Comparison of ENCODE assay signal across 8 cellular contexts in genomic region chr7:74203157-74203556, GRCh38. TPM values are rescaled to one million over a fixed set of nuclear protein-coding genes. Genes with fewer than 3 reads are reported as not detected.
DNase-seq lines count a peak whose midpoint lies in the region; ATAC-seq lines count a peak whose summit lies in the region.

No MANE protein-coding gene starts in this region.

- peak; percentile 63 for DNase-seq in DMS53 (lab: John Stamatoyannopoulos, UW)
- DNase-seq in Karpas-422, result peak; percentile 85
- peak; percentile 10 for DNase-seq in amniotic stem cell (lab: John Stamatoyannopoulos, UW)
- DNase-seq in left kidney (ENCODE audit: low read depth, low spot score), result peak; percentile 64
- DNase-seq in T-helper 9 cell, result no peak
- no peak for DNase-seq in NCI-H1092 treated with DMSO at 0.1 percent for 48 hours (lab: John Stamatoyannopoulos, UW)
- DNase-seq in NCI-H2029 (lab: John Stamatoyannopoulos, UW), result no peak

- H3K4me3 ChIP-seq in Karpas-422 (ENCODE audit: low read length), result no peak overlapping the region

- H3K9me3 ChIP-seq in Karpas-422 (ENCODE audit: low read length), result no peaks in the 10 kb centered on the region

- no peaks in the 10 kb centered on the region for H3K9me2 ChIP-seq in Karpas-422 (replicated peaks; ENCODE audit: insufficient read depth, low read length)

- H3K27me3 ChIP-seq in Karpas-422 (ENCODE audit: low read length), result no peaks in the 10 kb centered on the region

- H2AFZ ChIP-seq in Karpas-422 (ENCODE audit: low read length), result no peak overlapping the region

- no peak overlapping the region for H3K9ac ChIP-seq in Karpas-422 (ENCODE audit: low read length)

- 0 out of 2 replicates have a peak, but pooled peaks cover 2% of the 10 kb centered on the region for H4K20me1 ChIP-seq in Karpas-422 (ENCODE audit: insufficient read depth, low read depth, low read length)

- no peak overlapping the region for H3K27ac ChIP-seq in Karpas-422 (ENCODE audit: low read length)

- ATAC-seq in GM18870 (IDR thresholded peaks at IDR 0.05; ENCODE audit: unreplicated experiment), result no peak

- no peaks in the 10 kb centered on the region for H3K79me2 ChIP-seq in Karpas-422 (ENCODE audit: low read length)

- H3K4me1 ChIP-seq in Karpas-422 (ENCODE audit: low read length), result peaks cover 24% of the 10 kb centered on the region

- H3K36me3 ChIP-seq in Karpas-422 (ENCODE audit: insufficient read depth, low read length), result no peaks in the 10 kb centered on the region

- no peak overlapping the region for H3K4me2 ChIP-seq in Karpas-422 (ENCODE audit: low read depth, low read length, poor library complexity, severe bottlenecking)

RNA-seq across cellular contexts. Expression of gene LAT2, which starts 6.6 kb away (rescaled TPM):
- 2.3 and 10.5 TPM in 2 replicates for total RNA-seq in Karpas-422 (2014; rRNA removed; shearing (Covaris generic); ENCODE audit: low replicate concordance)

RNA-seq across cellular contexts. Expression of gene EIF4H, which starts 29.0 kb away (rescaled TPM):
- 200 and 286 TPM in 2 replicates for total RNA-seq in Karpas-422 (2014; rRNA removed; shearing (Covaris generic); ENCODE audit: low replicate concordance)

RNA-seq across cellular contexts. Expression of gene RFC2, which starts 51.0 kb away (rescaled TPM):
- total RNA-seq in Karpas-422 (2014; rRNA removed; shearing (Covaris generic); ENCODE audit: low replicate concordance), result 18.9 and 27.3 TPM in 2 replicates

Comparison
In these comparisons a context has a peak if more than half of its experiments do, and no peak if none do; other contexts are left out.
1. DNase-seq: peak in DMS53 (single experiment), Karpas-422 (single experiment), amniotic stem cell (single experiment) and left kidney (single experiment); none in T-helper 9 cell (single experiment), NCI-H1092 treated with DMSO at 0.1 percent for 48 hours (single experiment) and NCI-H2029 (single experiment).